Comparison of ENCODE assay signal across 13 cellular contexts in the genomic region with DNA sequence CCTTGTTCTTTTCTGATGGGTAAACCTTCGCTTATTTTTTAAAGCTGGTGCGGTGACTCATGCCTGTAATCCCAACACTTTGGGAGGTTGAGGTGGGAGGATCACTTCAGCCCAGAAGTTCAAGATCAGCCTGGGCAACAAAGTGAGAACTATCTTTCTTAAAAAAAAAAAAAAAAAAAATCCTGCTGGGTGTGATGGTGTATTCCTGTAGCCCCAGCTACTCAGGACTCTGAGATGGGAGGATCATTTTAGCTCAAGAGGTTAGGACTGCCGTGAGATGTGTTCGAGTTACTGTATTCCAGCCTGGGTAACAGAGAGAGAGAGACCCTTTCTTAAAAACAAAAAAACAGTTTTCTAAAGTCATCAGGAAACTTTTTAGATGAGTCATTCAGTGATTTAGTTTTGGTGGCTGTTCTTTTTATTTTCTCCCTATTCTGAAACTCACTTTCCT. TPM values are rescaled to one million over a fixed set of nuclear protein-coding genes. Genes with fewer than 3 reads are reported as not detected.
DNase-seq lines count a peak whose midpoint lies in the region; TF ChIP-seq lines count a peak whose summit lies in the region.
"Had no signal": no experiment of that assay in that cellular context is flagged by ENCODE, and none has a peak within 500 bp of the region (broad histone marks: within the 10 kb centered on the region; RNA-seq: fewer than 3 reads in every experiment).

No MANE protein-coding gene starts in this region.

- no peak for TF ChIP-seq RAD21 in SK-N-SH (IDR thresholded peaks at IDR 0.05; ENCODE audit: low read length)

- TF ChIP-seq CTCF in MCF 10A (IDR thresholded peaks at IDR 0.05; ENCODE audit: unreplicated experiment): no peak
- no peak for TF ChIP-seq CTCF in breast epithelium (IDR thresholded peaks at IDR 0.05)
- no peak for TF ChIP-seq CTCF in SK-N-SH (IDR thresholded peaks at IDR 0.05)
- TF ChIP-seq CTCF in uterus (IDR thresholded peaks at IDR 0.05): no peak

- no peak overlapping the region for H3K27ac ChIP-seq in breast epithelium
- peak overlapping the region in 1 of 2 experiments; percentile 43; a peak in 1 of 4 replicates for H3K27ac ChIP-seq in SK-N-SH (ENCODE audit: low read depth in 2 of 2, low read length in 1 of 2)
- peak overlapping the region; percentile 25 for H3K27ac ChIP-seq in epithelial cell of prostate
- peak overlapping the region; percentile 72 to 76 for H3K27ac ChIP-seq in uterus
- H3K27ac ChIP-seq: BLaER1, hepatocyte, prostate gland had no signal

- no peak overlapping the region for H3K9ac ChIP-seq in SK-N-SH
- H3K9ac ChIP-seq: BLaER1 had no signal

- CTCF ChIA-PET in MCF 10A (lab: Yijun Ruan, JAX): interaction anchor here (1.0 to 1.3 kb wide), 2 partner anchors 11 to 32 kb away, joined by 4 read pairs; no protein-coding TSS in a partner anchor
- CTCF ChIA-PET in SK-N-SH (lab: Yijun Ruan, JAX): interaction anchor here (0.8 to 1.0 kb wide), 2 partner anchors 30 to 396 kb away, joined by 3 read pairs; no protein-coding TSS in a partner anchor

- DNase-seq in MCF 10A (ENCODE audit: unreplicated experiment): peak; percentile 28
- DNase-seq in breast epithelium (ENCODE audit: low spot score in 2 of 2): no peak
- no peak for DNase-seq in SK-N-SH
- DNase-seq in epithelial cell of prostate (ENCODE audit: low read depth, low spot score): no peak
- peak in 1 of 2 donors; percentile 43 for DNase-seq in uterus
- no peak for DNase-seq in stimulated activated naive CD4-positive, alpha-beta T cell (lab: John Stamatoyannopoulos, UW)
- no peak for DNase-seq in NCI-H1436 (lab: John Stamatoyannopoulos, UW)
- DNase-seq in Ammon's horn (ENCODE audit: low spot score): no peak
- DNase-seq: effector CD8-positive, alpha-beta T cell; Right ventricle myocardium superior had no signal

- H3K9me3 ChIP-seq in breast epithelium (no peaks in the 10 kb centered on the region), SK-N-SH (no peaks in the 10 kb centered on the region), uterus (no peaks in the 10 kb centered on the region)
- H3K9me3 ChIP-seq: BLaER1, prostate gland had no signal

- no peak for TF ChIP-seq EP300 in SK-N-SH (IDR thresholded peaks at IDR 0.05; ENCODE audit: borderline replicate concordance in 1 of 2, low read depth in 1 of 2, low read length in 1 of 2)

- H3K27ac Mint-ChIP-seq in MCF 10A (ENCODE audit: low read depth, unreplicated experiment): peak overlapping the region; percentile 8

- H3K4me3 ChIP-seq in breast epithelium (no peak overlapping the region), SK-N-SH (ENCODE audit: low read depth in 2 of 2, low read length in 1 of 2) (no peak overlapping the region), uterus (no peak overlapping the region)
- H3K4me3 ChIP-seq: BLaER1, hepatocyte, prostate gland had no signal

- H3K9me2 ChIP-seq in SK-N-SH: no peaks in the 10 kb centered on the region

- no peaks in the 10 kb centered on the region for H3K9me3 Mint-ChIP-seq in MCF 10A (ENCODE audit: unreplicated experiment)

- H3K36me3 ChIP-seq in breast epithelium (no peaks in the 10 kb centered on the region), SK-N-SH (replicated peaks in 1 of 2; ENCODE audit: control insufficient read depth in 1 of 2, insufficient read depth in 2 of 2, low read length in 1 of 2) (peaks cover 0 to 3% of the 10 kb centered on the region in 2 experiments), uterus (no peaks in the 10 kb centered on the region)
- H3K36me3 ChIP-seq: prostate gland had no signal

- TF ChIP-seq POLR2A in breast epithelium (IDR thresholded peaks at IDR 0.05): no peak
- no peak for TF ChIP-seq POLR2A in uterus (IDR thresholded peaks at IDR 0.05)

- no TSS peak for BruUV-seq in MCF 10A (replicated peaks; lab: Mats Ljungman, UMichigan)

- H3K4me3 Mint-ChIP-seq in MCF 10A (ENCODE audit: unreplicated experiment): no peak overlapping the region

- H3F3A ChIP-seq in SK-N-SH (replicated peaks; ENCODE audit: insufficient read depth): peaks cover 4% of the 10 kb centered on the region

- H3K79me2 ChIP-seq in SK-N-SH (ENCODE audit: insufficient read depth): peaks cover 69% of the 10 kb centered on the region

- H3K36me3 Mint-ChIP-seq in MCF 10A (ENCODE audit: insufficient read depth, unreplicated experiment): no peaks in the 10 kb centered on the region

- H3K4me2 ChIP-seq in SK-N-SH: peak overlapping the region; percentile 19; the same call in 1 of the 2 replicates
- H3K4me2 ChIP-seq: BLaER1, hepatocyte had no signal

- peaks cover 15% of the 10 kb centered on the region for H4K20me1 ChIP-seq in SK-N-SH (ENCODE audit: insufficient read depth)

- no peak overlapping the region for H2AFZ ChIP-seq in SK-N-SH (ENCODE audit: low read depth)
- H2AFZ ChIP-seq: hepatocyte had no signal

- intact Hi-C loops in MCF 10A (cut with micrococcal nuclease) (no loop called here), breast epithelium (cut with DNase I; ENCODE audit: low total_unique reads) (no loop called here), uterus (cut with DNase I; ENCODE audit: low total_unique reads) (no loop called here)

- H3K4me1 ChIP-seq in breast epithelium: no peaks in the 10 kb centered on the region
- H3K4me1 ChIP-seq in SK-N-SH (ENCODE audit: control insufficient read depth in 1 of 2, insufficient read depth in 2 of 2, low read depth in 1 of 2, low read length in 1 of 2): peaks cover 2 to 11% of the 10 kb centered on the region in 2 experiments; a peak in 3 of 4 replicates
- H3K4me1 ChIP-seq in uterus: peaks cover 0 to 16% of the 10 kb centered on the region in 2 donors
- H3K4me1 ChIP-seq: prostate gland had no signal

- POLR2A ChIA-PET in MCF 10A (lab: Yijun Ruan, JAX): interaction anchor here (0.7 to 2.8 kb wide), 6 partner anchors 8 to 38 kb away, joined by 3 to 7 read pairs (median 5); a partner anchor contains a TSS
- POLR2A ChIA-PET in SK-N-SH (lab: Yijun Ruan, JAX): no interaction called here

- H3K4me1 Mint-ChIP-seq in MCF 10A (ENCODE audit: insufficient read depth, unreplicated experiment): peaks cover 28% of the 10 kb centered on the region

- 80% methylated on average over 4 of the region's 4 CpGs for WGBS in SK-N-SH (ENCODE audit: low lambda C conversion rate)

- H3K27me3 ChIP-seq in breast epithelium (no peaks in the 10 kb centered on the region), SK-N-SH (ENCODE audit: insufficient read depth) (no peaks in the 10 kb centered on the region), uterus (no peaks in the 10 kb centered on the region)
- H3K27me3 ChIP-seq: BLaER1, hepatocyte had no signal

- H3K27me3 Mint-ChIP-seq in MCF 10A (ENCODE audit: insufficient read depth, unreplicated experiment): no peaks in the 10 kb centered on the region

TF ChIP-seq in SK-N-SH, 30 proteins besides CTCF, POLR2A, EP300 and RAD21:
- TF ChIP-seq FOSL2 (IDR thresholded peaks at IDR 0.05; ENCODE audit: borderline replicate concordance, low read depth): 0 out of 2 replicates have a peak, but pooled peaks have one; percentile 35
- TF ChIP-seq, protein P1, sequence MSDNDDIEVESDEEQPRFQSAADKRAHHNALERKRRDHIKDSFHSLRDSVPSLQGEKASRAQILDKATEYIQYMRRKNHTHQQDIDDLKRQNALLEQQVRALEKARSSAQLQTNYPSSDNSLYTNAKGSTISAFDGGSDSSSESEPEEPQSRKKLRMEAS (IDR thresholded peaks at IDR 0.05; ENCODE audit: low read depth): no peak
TF ChIP-seq in SK-N-SH: peak in this region for 1.

RNA-seq across cellular contexts. Expression of a gene that starts 37.7 kb away (rescaled TPM):
- total RNA-seq in MCF 10A (2022) (71.0 and 77.9 TPM in 2 replicates), breast epithelium (100 to 1,000 TPM in 1 of 3 donors, 10 to 100 TPM in 2; 41.3 to 105 (median 83.6) TPM), uterus (100 to 1,000 TPM; 104 to 369 (median 186) TPM)
- 10.5 and 11.7 TPM in 2 replicates for polyA plus RNA-seq in SK-N-SH (2012; rRNA removed)
- polyA plus RNA-seq in SK-N-SH (2012; cell fraction: cytosol; rRNA removed): 14.4 and 16.5 TPM in 2 replicates
- polyA plus RNA-seq in SK-N-SH (2012; cell fraction: nucleus; rRNA removed): 13.9 and 19.8 TPM in 2 replicates

Comparison
In these comparisons a context has a peak if more than half of its experiments do, and no peak if none do; other contexts are left out.
1. H3K27ac ChIP-seq: peak in epithelial cell of prostate (single experiment) and uterus (2 of 2); none in breast epithelium (0 of 2).